Comparison of ENCODE assay signal across 8 cellular contexts in genomic region chr14:59483819-59484610, GRCh38. TPM values are rescaled to one million over a fixed set of nuclear protein-coding genes. Genes with fewer than 3 reads are reported as not detected.
DNase-seq lines count a peak whose midpoint lies in the region; ATAC-seq and TF ChIP-seq lines count a peak whose summit lies in the region.

JKAMP (plus strand) TSS chr14:59484517; CDS start chr14:59484590, 73 bp downstream.
L3HYPDH (minus strand) TSS chr14:59484408; CDS start chr14:59484316, 92 bp downstream.

- peak within 1 kb of the TSS; percentile 96 for H3K4me3 Mint-ChIP-seq in activated CD4-positive, alpha-beta T cell treated with anti-CD3 and anti-CD28 coated beads, Interleukin-2, amount 10 ng/mL, durations not matched to agents 24 days and 14 days

- peak within 1 kb of the TSS; percentile 96 for H3K27ac ChIP-seq in C4-2B
- peak within 1 kb of the TSS; percentile 96 for H3K27ac ChIP-seq in coronary artery

- peak within 1 kb of the TSS; percentile 94 for H3K4me3 ChIP-seq in coronary artery

- H3K27me3 Mint-ChIP-seq in activated CD4-positive, alpha-beta T cell treated with anti-CD3 and anti-CD28 coated beads, Interleukin-2, amount 10 ng/mL, durations not matched to agents 24 days and 14 days, result no peaks in the 10 kb centered on the region

- intact Hi-C loops in activated CD4-positive, alpha-beta T cell treated with anti-CD3 and anti-CD28 coated beads, Interleukin-2, amount 10 ng/mL, durations not matched to agents 24 days and 14 days (cut with micrococcal nuclease), result loop anchor here (1.0 to 10.0 kb wide), 7 partner anchors 20 to 1498 kb away; partner anchors contain the start of genes DAAM1, DHRS7, KIAA0586 and PCNX4

- H3K9me3 Mint-ChIP-seq in activated CD4-positive, alpha-beta T cell treated with anti-CD3 and anti-CD28 coated beads, Interleukin-2, amount 10 ng/mL, durations not matched to agents 24 days and 14 days, result no peaks in the 10 kb centered on the region

- peaks cover 52% of the 10 kb centered on the region for H3K4me1 Mint-ChIP-seq in activated CD4-positive, alpha-beta T cell treated with anti-CD3 and anti-CD28 coated beads, Interleukin-2, amount 10 ng/mL, durations not matched to agents 24 days and 14 days

- H3K27ac Mint-ChIP-seq in activated CD4-positive, alpha-beta T cell treated with anti-CD3 and anti-CD28 coated beads, Interleukin-2, amount 10 ng/mL, durations not matched to agents 24 days and 14 days, result peak within 1 kb of the TSS; percentile 93

- TF ChIP-seq CTCF in C4-2B (conservative IDR thresholded peaks at IDR 0.05), result peak; percentile 85
- TF ChIP-seq CTCF in coronary artery (IDR thresholded peaks at IDR 0.05), result no peak

- DNase-seq in NCI-H526 treated with DMSO at 0.1 percent for 48 hours (lab: John Stamatoyannopoulos, UW) (peak; percentile 81), coronary artery (ENCODE audit: low spot score) (peak; percentile 97), left kidney (ENCODE audit: low read depth, low spot score) (peak; percentile 99)
- DNase-seq in activated CD4-positive, alpha-beta T cell treated with anti-CD3 and anti-CD28 coated beads, Interleukin-2, amount 10 ng/mL, durations not matched to agents 24 days and 14 days, result peak; percentile 99
- DNase-seq in stimulated activated CD4-positive, alpha-beta T cell treated with anti-CD3 and anti-CD28 coated beads, Interleukin-2, amount 100 ng/mL, for 24 hours, result peak; percentile 99

- H3K36me3 Mint-ChIP-seq in activated CD4-positive, alpha-beta T cell treated with anti-CD3 and anti-CD28 coated beads, Interleukin-2, amount 10 ng/mL, durations not matched to agents 24 days and 14 days (ENCODE audit: low read depth), result peaks cover 26% of the 10 kb centered on the region

- ATAC-seq in GM19328 (IDR thresholded peaks at IDR 0.05; ENCODE audit: unreplicated experiment) (peak; percentile 90), HG03520 (IDR thresholded peaks at IDR 0.05; ENCODE audit: unreplicated experiment) (peak; percentile 86)

RNA-seq across cellular contexts. Expression of gene JKAMP, which starts in this region (rescaled TPM):
- total RNA-seq in activated CD4-positive, alpha-beta T cell treated with anti-CD3 and anti-CD28 coated beads, Interleukin-2, amount 10 ng/mL, durations not matched to agents 24 days and 14 days, result 27.9 and 28.6 TPM in 2 replicates

RNA-seq across cellular contexts. Expression of gene L3HYPDH, which starts in this region (rescaled TPM):
- total RNA-seq in activated CD4-positive, alpha-beta T cell treated with anti-CD3 and anti-CD28 coated beads, Interleukin-2, amount 10 ng/mL, durations not matched to agents 24 days and 14 days, result 20.8 TPM in 2 replicates

Comparison
In these comparisons a context has a peak if more than half of its experiments do, and no peak if none do; other contexts are left out.
1. Peak in every context shown above with its lines: DNase-seq, ATAC-seq, H3K4me3 ChIP-seq and H3K27ac ChIP-seq.